ENCODE assay signal across 23 cellular contexts in genomic region chr3:136276049-136276755, GRCh38. TPM values are rescaled to one million over a fixed set of nuclear protein-coding genes. Genes with fewer than 3 reads are reported as not detected.
DNase-seq lines count a peak whose midpoint lies in the region; ATAC-seq, FAIRE-seq and TF ChIP-seq lines count a peak whose summit lies in the region.
"Had no signal": no experiment of that assay in that cellular context is flagged by ENCODE, and none has a peak within 500 bp of the region (broad histone marks: within the 10 kb centered on the region; RNA-seq: fewer than 3 reads in every experiment).

No MANE protein-coding gene starts in this region.

- peaks cover 2 to 19% of the 10 kb centered on the region in 2 experiments; a peak in 4 of 5 replicates for H3K36me3 ChIP-seq in HepG2 (replicated peaks in 1 of 2; ENCODE audit: control insufficient read depth in 1 of 2, insufficient read depth in 2 of 2, low read length in 2 of 2)
- peaks cover 0 to 7% (median 2%) of the 10 kb centered on the region in 4 donors for H3K36me3 ChIP-seq in right lobe of liver
- H3K36me3 ChIP-seq in astrocyte (ENCODE audit: insufficient read depth, low read length): no peaks in the 10 kb centered on the region
- peaks cover 0 to 28% (median 4%) of the 10 kb centered on the region in 4 donors for H3K36me3 ChIP-seq in transverse colon
- H3K36me3 ChIP-seq: neutrophil had no signal

- in situ Hi-C loops in HepG2 (cut with HindIII; ENCODE audit: extremely low pct_ligation_motif_present, low pct_unique_long_range_greater_than_20kb): no loop called here
- in situ Hi-C loops in transverse colon (cut with MboI; ENCODE audit: low pct_ligation_motif_present in 1 of 4, low pct_unique_long_range_greater_than_20kb in 1 of 4, low sequenced_read_pairs in 3 of 4): no loop called here

- TF ChIP-seq POLR2A in HepG2 (IDR thresholded peaks at IDR 0.05; ENCODE audit: insufficient read depth in 1 of 2, low read depth in 2 of 2, low read length in 2 of 2) (no peak), right lobe of liver (IDR thresholded peaks at IDR 0.05) (no peak), transverse colon (IDR thresholded peaks at IDR 0.05) (no peak)

- H3K9ac ChIP-seq in HepG2 (ENCODE audit: insufficient read depth, low read depth, low read length) (no peak overlapping the region), astrocyte (ENCODE audit: low read length) (no peak overlapping the region)

- H3K9me3 ChIP-seq in HepG2 (ENCODE audit: low read length): no peaks in the 10 kb centered on the region
- H3K9me3 ChIP-seq in right lobe of liver: no peaks in the 10 kb centered on the region
- H3K9me3 ChIP-seq in astrocyte (ENCODE audit: insufficient read depth, low read depth, low read length): no peaks in the 10 kb centered on the region
- peaks cover 11 to 20% of the 10 kb centered on the region in 2 donors for H3K9me3 ChIP-seq in transverse colon
- H3K9me3 ChIP-seq: neutrophil had no signal

- ATAC-seq in HepG2 (peak; percentile 47), right lobe of liver (no peak), HG02981 (IDR thresholded peaks at IDR 0.05; ENCODE audit: unreplicated experiment) (no peak)
- ATAC-seq: activated CD4-positive, CD25-positive, alpha-beta regulatory T cell treated with anti-CD3 and anti-CD28 coated beads, Interleukin-2, amount 50 U/mL, for 24 hours; stimulated activated memory B cell treated with anti-CD40 and anti-IgM and Interleukin-4, amounts not matched to agents 10 μg/mL and 1 μg/mL and 100 μg/mL, for 72 hours had no signal

- H3K27ac Mint-ChIP-seq in astrocyte (ENCODE audit: unreplicated experiment): peak overlapping the region; percentile 49
- H3K27ac Mint-ChIP-seq: stimulated activated memory B cell treated with anti-CD40 and anti-IgM and Interleukin-4, amounts not matched to agents 10 μg/mL and 1 μg/mL and 100 μg/mL, for 72 hours; T-helper 2 cell treated with Interferon-gamma antibody and Interleukin-4, amounts not matched to agents 5 μg/mL and 100 μg/mL, for 36 hours had no signal

- no peaks in the 10 kb centered on the region for H4K20me1 ChIP-seq in HepG2 (ENCODE audit: insufficient read depth, low read length)
- peaks cover 15% of the 10 kb centered on the region for H4K20me1 ChIP-seq in astrocyte (ENCODE audit: insufficient read depth, low read length)

- POLR2A ChIA-PET in HepG2 (lab: Yijun Ruan, JAX): no interaction called here

- peaks cover 20% of the 10 kb centered on the region for H3K79me2 ChIP-seq in HepG2 (ENCODE audit: insufficient read depth, low read length)
- H3K79me2 ChIP-seq in astrocyte (ENCODE audit: insufficient read depth, low read length): peaks cover 8% of the 10 kb centered on the region

- peaks cover 2% of the 10 kb centered on the region for H3K9me3 Mint-ChIP-seq in astrocyte (ENCODE audit: unreplicated experiment)

- WGBS in HepG2 (ENCODE audit: low lambda C conversion rate): 94% methylated on average over 3 of the region's 4 CpGs
- 93% methylated on average over 3 of the region's 4 CpGs for WGBS in right lobe of liver (ENCODE audit: insufficient coverage, low coverage, low lambda C conversion rate, missing lambda C conversion rate)
- 95% methylated on average over 4 of the region's 4 CpGs; no CpG with 5 or more reads in 1 of the 2 donors for WGBS in transverse colon (ENCODE audit: low coverage in 1 of 2), 2 donors

- TF ChIP-seq EP300 in HepG2 (IDR thresholded peaks at IDR 0.05; ENCODE audit: low read depth in 2 of 2, low read length in 2 of 2): no peak
- no peak for TF ChIP-seq EP300 in HepG2 (CRISPR knock-in tag; IDR thresholded peaks at IDR 0.05; ENCODE audit: borderline replicate concordance)
- no peak for TF ChIP-seq EP300 in transverse colon (IDR thresholded peaks at IDR 0.05; ENCODE audit: low read depth)

- peak overlapping the region; percentile 18 for H3K4me3 Mint-ChIP-seq in astrocyte (ENCODE audit: unreplicated experiment)
- H3K4me3 Mint-ChIP-seq: CD4-positive, alpha-beta memory T cell; central memory CD8-positive, alpha-beta T cell; stimulated activated memory B cell treated with anti-CD40 and anti-IgM and Interleukin-4, amounts not matched to agents 10 μg/mL and 1 μg/mL and 100 μg/mL, for 72 hours; T-helper 2 cell treated with Interferon-gamma antibody and Interleukin-4, amounts not matched to agents 5 μg/mL and 100 μg/mL, for 36 hours had no signal

- H3K4me1 Mint-ChIP-seq in astrocyte (ENCODE audit: low read depth, unreplicated experiment): peaks cover 16% of the 10 kb centered on the region

- CTCF ChIA-PET in HepG2 (lab: Yijun Ruan, JAX; ENCODE audit: low intra/inter-chr PET ratio, low total read pairs): no interaction called here

- no peak overlapping the region for H3K27ac ChIP-seq in HepG2 (ENCODE audit: extremely low read length, insufficient read depth, low read length)
- no peak overlapping the region for H3K27ac ChIP-seq in right lobe of liver
- H3K27ac ChIP-seq in astrocyte (ENCODE audit: low read depth, low read length): no peak overlapping the region
- H3K27ac ChIP-seq in transverse colon: no peak overlapping the region
- H3K27ac ChIP-seq: left ventricle myocardium inferior, neutrophil, SJSA1 had no signal

- H3K4me2 ChIP-seq in HepG2 (ENCODE audit: low read depth, low read length) (no peak overlapping the region), astrocyte (ENCODE audit: low read length) (no peak overlapping the region)

- FAIRE-seq in HepG2 (lab: Jason Lieb, UNC): no peak
- no peak for FAIRE-seq in astrocyte (lab: Jason Lieb, UNC)
- no peak for FAIRE-seq in HTR-8/SVneo (lab: Jason Lieb, UNC)

- H2AFZ ChIP-seq in HepG2 (ENCODE audit: low read length) (no peak overlapping the region), astrocyte (ENCODE audit: low read depth, low read length) (no peak overlapping the region)

- BruUV-seq in HepG2 (replicated peaks; lab: Mats Ljungman, UMichigan): no TSS peak

- H3K27me3 Mint-ChIP-seq in astrocyte (ENCODE audit: low read depth, unreplicated experiment): no peaks in the 10 kb centered on the region
- H3K27me3 Mint-ChIP-seq: CD4-positive, alpha-beta memory T cell; central memory CD8-positive, alpha-beta T cell; stimulated activated memory B cell treated with anti-CD40 and anti-IgM and Interleukin-4, amounts not matched to agents 10 μg/mL and 1 μg/mL and 100 μg/mL, for 72 hours had no signal

- intact Hi-C loops in HepG2 (cut with micrococcal nuclease; ENCODE audit: unreplicated experiment) (no loop called here), right lobe of liver (cut with DNase I) (no loop called here), transverse colon (cut with DNase I; ENCODE audit: low total_unique reads) (no loop called here)

- H3K27me3 ChIP-seq in HepG2 (ENCODE audit: control insufficient read depth in 1 of 2, insufficient read depth in 2 of 2, low read length in 2 of 2) (no peaks in the 10 kb centered on the region), right lobe of liver (no peaks in the 10 kb centered on the region), astrocyte (ENCODE audit: insufficient read depth, low read length) (no peaks in the 10 kb centered on the region), transverse colon (no peaks in the 10 kb centered on the region)
- H3K27me3 ChIP-seq: gastrocnemius medialis, neutrophil, SJSA1 had no signal

- no peak overlapping the region for H3K4me3 ChIP-seq in HepG2 (replicated peaks in 1 of 3; ENCODE audit: insufficient read depth in 1 of 3, low read depth in 2 of 3, low read length in 3 of 3)
- H3K4me3 ChIP-seq in right lobe of liver: no peak overlapping the region
- no peak overlapping the region for H3K4me3 ChIP-seq in astrocyte (ENCODE audit: insufficient read depth, low read depth, low read length)
- H3K4me3 ChIP-seq in fibroblast of mammary gland (ENCODE audit: control insufficient read depth, low read depth, low read length): no peak overlapping the region
- H3K4me3 ChIP-seq in transverse colon: no peak overlapping the region
- H3K4me3 ChIP-seq: gastrocnemius medialis, left ventricle myocardium inferior, SJSA1 had no signal

- TF ChIP-seq CTCF in HepG2 (CRISPR knock-in tag; IDR thresholded peaks at IDR 0.05): no peak
- TF ChIP-seq CTCF in right lobe of liver (IDR thresholded peaks at IDR 0.05): no peak
- TF ChIP-seq CTCF in astrocyte (IDR thresholded peaks at IDR 0.05; ENCODE audit: insufficient read depth, low read depth, low read length): no peak
- peak; percentile 4 for TF ChIP-seq CTCF in fibroblast of mammary gland (conservative IDR thresholded peaks at IDR 0.05; ENCODE audit: control insufficient read depth, insufficient read depth, low read depth, low read length)
- no peak for TF ChIP-seq CTCF in transverse colon (IDR thresholded peaks at IDR 0.05)

- peaks cover 14% of the 10 kb centered on the region for H3K36me3 Mint-ChIP-seq in astrocyte (ENCODE audit: low read depth, unreplicated experiment)

- no peaks in the 10 kb centered on the region for H3K4me1 ChIP-seq in HepG2 (ENCODE audit: insufficient read depth, low read length)
- no peaks in the 10 kb centered on the region for H3K4me1 ChIP-seq in right lobe of liver
- H3K4me1 ChIP-seq in astrocyte (ENCODE audit: insufficient read depth, low read length): no peaks in the 10 kb centered on the region
- H3K4me1 ChIP-seq in transverse colon: no peaks in the 10 kb centered on the region
- H3K4me1 ChIP-seq: SJSA1 had no signal

- TF ChIP-seq RAD21 in HepG2 (CRISPR knock-in tag; IDR thresholded peaks at IDR 0.05): no peak

- no peak for DNase-seq in HepG2 (ENCODE audit: low spot score)
- DNase-seq in right lobe of liver: no peak
- DNase-seq in astrocyte (ENCODE audit: low read depth): no peak
- DNase-seq in fibroblast of mammary gland (ENCODE audit: low read depth): no peak
- DNase-seq in transverse colon: no peak
- DNase-seq in H4 (ENCODE audit: low spot score): no peak
- DNase-seq in HTR-8/SVneo (ENCODE audit: insufficient read length, low spot score): no peak
- DNase-seq: CD4-positive, alpha-beta memory T cell; EL; gastrocnemius medialis; H7; Karpas-422; left ventricle myocardium inferior; NCI-H526 treated with DMSO at 0.1 percent for 48 hours; retina; trophoblast cell had no signal

RNA-seq across cellular contexts. Expression of gene PCCB, which starts 26.1 kb away (rescaled TPM):
- total RNA-seq in HepG2 (2016; rRNA removed; fragmentation: Illumina TruSeq; extraction: Trizol) (88.7 and 92.6 TPM in 2 replicates), right lobe of liver (100 to 1,000 TPM in 2 of 6 experiments, 10 to 100 TPM in 4; 85.4 to 146 (median 94.4) TPM), astrocyte (41.3 and 41.6 TPM in 2 replicates), transverse colon (10 to 100 TPM in 3 of 4 donors, 1 to 10 TPM in 1; 5.2 to 63.1 (median 48.0) TPM)
- total RNA-seq in HepG2 (2016; cell fraction: cytosol; rRNA removed; fragmentation: Illumina TruSeq; extraction: Trizol; ENCODE audit: low read depth): 12.6 and 13.9 TPM in 2 replicates
- 86.2 and 86.5 TPM in 2 replicates for total RNA-seq in HepG2 (2016; cell fraction: insoluble cytoplasmic fraction; rRNA removed; fragmentation: Illumina TruSeq; extraction: Trizol)
- total RNA-seq in HepG2 (2016; cell fraction: membrane; rRNA removed; fragmentation: Illumina TruSeq; extraction: Trizol): 18.4 and 19.4 TPM in 2 replicates
- total RNA-seq in HepG2 (2016; cell fraction: nucleus; rRNA removed; fragmentation: Illumina TruSeq; extraction: Trizol): 39.0 and 46.0 TPM in 2 replicates
- polyA plus RNA-seq in HepG2 (2011; rRNA removed): 65.7 and 84.1 TPM in 2 replicates
- polyA plus RNA-seq in HepG2 (2011; cell fraction: cytosol; rRNA removed): 73.5 and 80.5 TPM in 2 replicates
- polyA plus RNA-seq in HepG2 (2011; cell fraction: nucleus; rRNA removed): 32.3 and 33.5 TPM in 2 replicates
- 46.3 and 51.2 TPM in 2 replicates for polyA plus RNA-seq in HepG2 (2012)
- polyA plus RNA-seq in HepG2 (2016; cell fraction: cytosol; fragmentation: Illumina TruSeq; extraction: Trizol; ENCODE audit: low read depth): 8.8 and 9.8 TPM in 2 replicates
- polyA plus RNA-seq in HepG2 (2016; cell fraction: insoluble cytoplasmic fraction; fragmentation: Illumina TruSeq; extraction: Trizol; ENCODE audit: low read depth): 79.0 and 82.3 TPM in 2 replicates
- 12.1 and 16.2 TPM in 2 replicates for polyA plus RNA-seq in HepG2 (2016; cell fraction: membrane; fragmentation: Illumina TruSeq; extraction: Trizol; ENCODE audit: low read depth)
- polyA plus RNA-seq in HepG2 (2016; cell fraction: nucleus; fragmentation: Illumina TruSeq; extraction: Trizol; ENCODE audit: insufficient read depth, low read depth): 48.2 and 50.0 TPM in 2 replicates
- 84.6 and 96.9 TPM in 2 replicates for polyA minus RNA-seq in HepG2 (2011; rRNA and poly(A)+ RNA removed; ENCODE audit: low replicate concordance)
- 40.2 and 42.1 TPM in 2 replicates for polyA minus RNA-seq in HepG2 (2011; cell fraction: cytosol; rRNA and poly(A)+ RNA removed)
- 25.9 and 27.0 TPM in 2 replicates for polyA minus RNA-seq in HepG2 (2011; cell fraction: nucleus; rRNA and poly(A)+ RNA removed)
- 71.4 and 73.2 TPM in 2 replicates for total RNA-seq in H4 (2014; rRNA removed; shearing (Covaris generic))
